In genomic region chr11:128463975-128464374, GRCh38 we compare ENCODE assay signal across 10 cellular contexts.
DNase-seq lines count a peak whose midpoint lies in the region; ATAC-seq and TF ChIP-seq lines count a peak whose summit lies in the region.
"Had no signal": no experiment of that assay in that cellular context is flagged by ENCODE, and none has a peak within 500 bp of the region (broad histone marks: within the 10 kb centered on the region; RNA-seq: fewer than 3 reads in every experiment).

No MANE protein-coding gene starts in this region.

- peaks cover 44% of the 10 kb centered on the region for H3K36me3 ChIP-seq in left ventricle myocardium inferior
- peaks cover 13 to 22% of the 10 kb centered on the region in 2 donors for H3K36me3 ChIP-seq in ascending aorta
- peaks cover 27 to 41% of the 10 kb centered on the region in 2 donors for H3K36me3 ChIP-seq in muscle layer of duodenum (ENCODE audit: control insufficient read depth in 1 of 2, insufficient read depth in 2 of 2, low read length in 2 of 2)
- H3K36me3 ChIP-seq in upper lobe of right lung, result peaks cover 40% of the 10 kb centered on the region

- TF ChIP-seq CTCF in left ventricle myocardium inferior (IDR thresholded peaks at IDR 0.05; ENCODE audit: borderline replicate concordance) (no peak), ascending aorta (IDR thresholded peaks at IDR 0.05) (no peak), upper lobe of right lung (IDR thresholded peaks at IDR 0.05) (no peak)

- H3K27me3 ChIP-seq in left ventricle myocardium inferior (ENCODE audit: low read depth), result no peaks in the 10 kb centered on the region
- no peaks in the 10 kb centered on the region for H3K27me3 ChIP-seq in ascending aorta
- H3K27me3 ChIP-seq in muscle layer of duodenum (ENCODE audit: low read depth, low read length), result no peaks in the 10 kb centered on the region
- no peaks in the 10 kb centered on the region for H3K27me3 ChIP-seq in upper lobe of right lung

- H3K9me3 ChIP-seq in left ventricle myocardium inferior (replicated peaks), result no peaks in the 10 kb centered on the region
- H3K9me3 ChIP-seq in ascending aorta, result no peaks in the 10 kb centered on the region
- no peaks in the 10 kb centered on the region for H3K9me3 ChIP-seq in muscle layer of duodenum (ENCODE audit: control insufficient read depth in 1 of 2, low read length in 2 of 2)
- H3K9me3 ChIP-seq in upper lobe of right lung, result no peaks in the 10 kb centered on the region

- DNase-seq in left ventricle myocardium inferior (no peak), left ventricle myocardium superior (no peak), ascending aorta (ENCODE audit: low spot score in 2 of 2) (no peak), upper lobe of right lung (no peak), islet precursor cell (no peak)
- DNase-seq: activated CD4-positive, alpha-beta T cell treated with anti-CD3 and anti-CD28 coated beads for 1 hour; SHP77 had no signal

- H3K27ac ChIP-seq in left ventricle myocardium inferior (replicated peaks), result peak overlapping the region; percentile 80
- H3K27ac ChIP-seq in ascending aorta, result peak overlapping the region; percentile 82 to 85
- H3K27ac ChIP-seq in muscle layer of duodenum (ENCODE audit: low read length), result peak overlapping the region; percentile 13
- peak overlapping the region; percentile 31 for H3K27ac ChIP-seq in upper lobe of right lung

- ATAC-seq in left ventricle myocardium superior, result no peak
- no peak for ATAC-seq in upper lobe of right lung
- no peak for ATAC-seq in GM19324 (IDR thresholded peaks at IDR 0.05; ENCODE audit: low FRiP score, unreplicated experiment)
- no peak for ATAC-seq in activated CD4-positive, CD25-positive, alpha-beta regulatory T cell treated with anti-CD3 and anti-CD28 coated beads, Interleukin-2, amount 50 U/mL, for 24 hours

- H3K4me3 ChIP-seq in left ventricle myocardium inferior (no peak overlapping the region), ascending aorta (no peak overlapping the region), muscle layer of duodenum (ENCODE audit: low read depth in 1 of 2, low read length in 2 of 2) (no peak overlapping the region), upper lobe of right lung (no peak overlapping the region)

- intact Hi-C loops in left ventricle myocardium inferior (cut with micrococcal nuclease), result no loop called here
- intact Hi-C loops in left ventricle myocardium superior (cut with micrococcal nuclease), result no loop called here
- intact Hi-C loops in ascending aorta (cut with DNase I), result loop anchor here (1.0 to 10.0 kb wide), 2 partner anchors 11 to 409 kb away; no protein-coding TSS in a partner anchor
- intact Hi-C loops in upper lobe of right lung (cut with DNase I), result no loop called here

- peaks cover 80% of the 10 kb centered on the region for H3K4me1 ChIP-seq in left ventricle myocardium inferior
- H3K4me1 ChIP-seq in ascending aorta, result peaks cover 11 to 45% of the 10 kb centered on the region in 2 donors
- H3K4me1 ChIP-seq in muscle layer of duodenum (ENCODE audit: control insufficient read depth in 1 of 2, insufficient read depth in 2 of 2, low read length in 2 of 2), result peaks cover 6 to 23% of the 10 kb centered on the region in 2 donors
- H3K4me1 ChIP-seq in upper lobe of right lung, result peaks cover 50% of the 10 kb centered on the region

Comparison
In these comparisons a context has a peak if more than half of its experiments do, and no peak if none do; other contexts are left out.
1. H3K27ac ChIP-seq: peak in every context shown above with its lines; median percentile 84 in ascending aorta; 80 in left ventricle myocardium inferior; 31 in upper lobe of right lung; 13 in muscle layer of duodenum.